Comparison of ENCODE assay signal across 8 cellular contexts in the genomic region with DNA sequence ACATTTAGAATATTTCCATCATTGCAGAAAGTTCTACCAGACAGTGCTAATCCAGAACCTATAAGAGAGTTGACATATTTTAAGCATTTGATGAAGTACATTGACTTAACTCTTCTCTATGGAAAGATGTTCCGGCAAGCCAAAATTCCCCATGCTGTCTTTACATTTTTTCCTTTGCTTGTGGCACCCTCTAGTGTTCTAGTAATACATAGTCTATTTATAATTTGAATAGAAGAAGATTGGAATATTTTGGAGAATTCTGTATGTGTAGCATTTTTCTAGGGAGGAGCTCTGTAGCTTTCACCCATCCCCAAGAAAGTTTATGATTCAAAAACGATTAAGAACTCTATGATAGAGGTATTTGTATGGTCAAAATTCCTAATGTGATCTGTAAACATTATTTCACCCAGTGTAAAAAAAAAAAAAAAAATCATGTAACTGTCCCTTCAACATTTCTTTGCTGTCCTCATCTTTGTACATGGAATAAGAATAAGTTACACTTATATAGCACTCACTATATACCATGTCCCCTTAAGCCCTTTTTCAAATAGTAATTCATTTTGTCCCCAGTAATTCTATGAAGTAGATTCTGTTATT. TPM values are rescaled to one million over a fixed set of nuclear protein-coding genes. Genes with fewer than 3 reads are reported as not detected.
DNase-seq lines count a peak whose midpoint lies in the region; ATAC-seq and TF ChIP-seq lines count a peak whose summit lies in the region.

No MANE protein-coding gene starts in this region.

- 0 out of 2 replicates have a peak, but pooled peaks cover 4% of the 10 kb centered on the region for H3K36me3 ChIP-seq in RWPE2 (ENCODE audit: low read depth)
- no peaks in the 10 kb centered on the region for H3K36me3 ChIP-seq in smooth muscle cell (ENCODE audit: low read depth)

- peaks cover 4% of the 10 kb centered on the region for H3K79me2 ChIP-seq in smooth muscle cell (ENCODE audit: low read depth)

- no peak overlapping the region for H3K9ac ChIP-seq in smooth muscle cell (ENCODE audit: low read depth)

- no peak overlapping the region for H3K4me2 ChIP-seq in smooth muscle cell

- WGBS in smooth muscle cell (ENCODE audit: low lambda C conversion rate) = 58% methylated on average over 2 of the region's 2 CpGs

- H3K4me3 ChIP-seq in RWPE2 (ENCODE audit: severe bottlenecking) (no peak overlapping the region), smooth muscle cell (no peak overlapping the region)

- no peak overlapping the region for H2AFZ ChIP-seq in smooth muscle cell (ENCODE audit: low read depth)

- H3K27me3 ChIP-seq in RWPE2 (ENCODE audit: insufficient read depth, poor library complexity, severe bottlenecking) (no peaks in the 10 kb centered on the region), smooth muscle cell (ENCODE audit: low read depth) (no peaks in the 10 kb centered on the region)

- TF ChIP-seq CTCF in RWPE2 (IDR thresholded peaks at IDR 0.05; ENCODE audit: poor library complexity, severe bottlenecking) (peak; percentile 76), smooth muscle cell (IDR thresholded peaks at IDR 0.05; ENCODE audit: borderline replicate concordance, insufficient read depth, poor library complexity, severe bottlenecking) (peak; percentile 57)

- peak; percentile 73 for DNase-seq in COR-L47 (lab: John Stamatoyannopoulos, UW)
- DNase-seq in Kasumi-1 (lab: John Stamatoyannopoulos, UW) = peak; percentile 53 to 81
- no peak for DNase-seq in RWPE2 (ENCODE audit: low spot score)
- DNase-seq in fibroblast of the conjunctiva (ENCODE audit: low read depth) = peak; percentile 57
- no peak for DNase-seq in smooth muscle cell (lab: John Stamatoyannopoulos, UW; ENCODE audit: unreplicated experiment)
- DNase-seq in ureter (ENCODE audit: low spot score) = no peak
- DNase-seq in HuH-7.5 (ENCODE audit: low spot score) = no peak

- H3K9me3 ChIP-seq in RWPE2 (ENCODE audit: severe bottlenecking) (no peaks in the 10 kb centered on the region), smooth muscle cell (replicated peaks; ENCODE audit: low read depth) (no peaks in the 10 kb centered on the region)

- H3K27ac ChIP-seq in RWPE2 (ENCODE audit: poor library complexity, severe bottlenecking) (no peak overlapping the region), smooth muscle cell (ENCODE audit: low read depth) (no peak overlapping the region)

- peaks cover 17% of the 10 kb centered on the region for H3K4me1 ChIP-seq in RWPE2 (ENCODE audit: insufficient read depth, poor library complexity, severe bottlenecking)
- H3K4me1 ChIP-seq in smooth muscle cell (ENCODE audit: low read depth) = peaks cover 12% of the 10 kb centered on the region

- H3F3A ChIP-seq in smooth muscle cell (ENCODE audit: low read depth) = no peaks in the 10 kb centered on the region

- H4K20me1 ChIP-seq in smooth muscle cell (ENCODE audit: low read depth) = peaks cover 53% of the 10 kb centered on the region

- ATAC-seq in RWPE2 (ENCODE audit: low read depth) (0 out of 3 replicates have a peak, but pooled peaks have one; percentile 25), GM21529 (IDR thresholded peaks at IDR 0.05; ENCODE audit: unreplicated experiment) (no peak)

RNA-seq across cellular contexts. Expression of a gene that starts 33.2 kb away (rescaled TPM):
- 10.2 and 13.4 TPM in 2 replicates for total RNA-seq in smooth muscle cell
- 8.9 and 10.1 TPM in 2 replicates for polyA plus RNA-seq in smooth muscle cell
- total RNA-seq in ureter = 32.4 TPM

Comparison
In these comparisons a context has a peak if more than half of its experiments do, and no peak if none do; other contexts are left out.
1. DNase-seq: peak in COR-L47 (single experiment), Kasumi-1 (2 of 2) and fibroblast of the conjunctiva (single experiment); none in RWPE2 (single experiment), smooth muscle cell (single experiment), ureter (single experiment) and HuH-7.5 (single experiment).